In genomic region chr18:12497296-12497695, GRCh38 we compare ENCODE assay signal across 23 cellular contexts.
DNase-seq lines count a peak whose midpoint lies in the region; ATAC-seq, FAIRE-seq and TF ChIP-seq lines count a peak whose summit lies in the region.
"Had no signal": no experiment of that assay in that cellular context is flagged by ENCODE, and none has a peak within 500 bp of the region (broad histone marks: within the 10 kb centered on the region; RNA-seq: fewer than 3 reads in every experiment).

No MANE protein-coding gene starts in this region.

- no peaks in the 10 kb centered on the region for H3K9me2 ChIP-seq in OCI-LY7 (ENCODE audit: insufficient read depth, low read length)

- in situ Hi-C loops in HepG2 (cut with HindIII; ENCODE audit: extremely low pct_ligation_motif_present, low pct_unique_long_range_greater_than_20kb), result no loop called here

- H3K27ac Mint-ChIP-seq in neural crest cell (ENCODE audit: unreplicated experiment), result peak overlapping the region; percentile 71
- no peak overlapping the region for H3K27ac Mint-ChIP-seq in endodermal cell
- H3K27ac Mint-ChIP-seq: CD4-positive, alpha-beta T cell had no signal

- H3K27me3 ChIP-seq in HepG2 (ENCODE audit: control insufficient read depth in 1 of 2, insufficient read depth in 2 of 2, low read length in 2 of 2) (no peaks in the 10 kb centered on the region), right lobe of liver (no peaks in the 10 kb centered on the region), endodermal cell (ENCODE audit: control insufficient read depth, insufficient read depth, low read length, poor library complexity, severe bottlenecking) (no peaks in the 10 kb centered on the region)
- H3K27me3 ChIP-seq: MG63 had no signal

- H3K79me2 ChIP-seq in HepG2 (ENCODE audit: insufficient read depth, low read length), result no peaks in the 10 kb centered on the region
- H3K79me2 ChIP-seq in OCI-LY7 (ENCODE audit: insufficient read depth, low read depth, low read length), result no peaks in the 10 kb centered on the region

- no peaks in the 10 kb centered on the region for H3K9me3 ChIP-seq in HepG2 (ENCODE audit: low read length)
- no peaks in the 10 kb centered on the region for H3K9me3 ChIP-seq in right lobe of liver
- H3K9me3 ChIP-seq in OCI-LY7 (ENCODE audit: low read length), result no peaks in the 10 kb centered on the region
- no peaks in the 10 kb centered on the region for H3K9me3 ChIP-seq in endodermal cell (ENCODE audit: control insufficient read depth, low read length)
- H3K9me3 ChIP-seq: Caco-2, MG63 had no signal

- BruUV-seq in HepG2 (replicated peaks; lab: Mats Ljungman, UMichigan), result no TSS peak
- BruUV-seq in OCI-LY7 (replicated peaks; lab: Mats Ljungman, UMichigan), result no TSS peak

- TF ChIP-seq CTCF in HepG2 (CRISPR knock-in tag; IDR thresholded peaks at IDR 0.05), result no peak
- TF ChIP-seq CTCF in right lobe of liver (IDR thresholded peaks at IDR 0.05), result no peak
- TF ChIP-seq CTCF in neural crest cell (conservative IDR thresholded peaks at IDR 0.05), result no peak
- TF ChIP-seq CTCF in OCI-LY7 (conservative IDR thresholded peaks at IDR 0.05; ENCODE audit: low read length), result no peak
- TF ChIP-seq CTCF in endodermal cell (conservative IDR thresholded peaks at IDR 0.05), result no peak

- no peak for ATAC-seq in HepG2
- ATAC-seq in right lobe of liver, result no peak
- peak; percentile 80 for ATAC-seq in esophagus mucosa
- ATAC-seq: HCT116 had no signal

- H3K9ac ChIP-seq in HepG2 (ENCODE audit: insufficient read depth, low read depth, low read length), result no peak overlapping the region
- no peak overlapping the region for H3K9ac ChIP-seq in endodermal cell (ENCODE audit: extremely low read depth, low read length, poor library complexity, severe bottlenecking)
- H3K9ac ChIP-seq: GM23248 had no signal

- H3K36me3 ChIP-seq in HepG2 (replicated peaks in 1 of 2; ENCODE audit: control insufficient read depth in 1 of 2, insufficient read depth in 2 of 2, low read length in 2 of 2) (peaks cover 3 to 6% of the 10 kb centered on the region in 2 experiments; a peak in 3 of 5 replicates), right lobe of liver (no peaks in the 10 kb centered on the region), OCI-LY7 (ENCODE audit: insufficient read depth, low read length) (no peaks in the 10 kb centered on the region), endodermal cell (ENCODE audit: control insufficient read depth, insufficient read depth, low read length) (peaks cover 15% of the 10 kb centered on the region)

- H3K4me2 ChIP-seq in HepG2 (ENCODE audit: low read depth, low read length) (no peak overlapping the region), OCI-LY7 (ENCODE audit: low read length) (no peak overlapping the region)

- H3K4me3 Mint-ChIP-seq in neural crest cell, result no peak overlapping the region
- H3K4me3 Mint-ChIP-seq in endodermal cell, result no peak overlapping the region
- H3K4me3 Mint-ChIP-seq: CD4-positive, alpha-beta T cell had no signal

- WGBS in HepG2 (ENCODE audit: low lambda C conversion rate), result 92% methylated on average over 2 of the region's 2 CpGs
- WGBS in right lobe of liver (ENCODE audit: insufficient coverage, low coverage, low lambda C conversion rate, missing lambda C conversion rate), result 61% methylated on average over 2 of the region's 2 CpGs
- 82% methylated on average over 1 of the region's 2 CpGs; no CpG with 5 or more reads in 1 of the 2 experiments for WGBS in endodermal cell (ENCODE audit: insufficient coverage in 1 of 2, insufficient read length in 1 of 2), 2 experiments

- DNase-seq in HepG2 (ENCODE audit: low spot score), result no peak
- no peak for DNase-seq in right lobe of liver
- DNase-seq in neural crest cell (ENCODE audit: low read depth, low spot score), result no peak
- no peak for DNase-seq in OCI-LY7 (ENCODE audit: low spot score)
- DNase-seq in frontal cortex (ENCODE audit: low spot score in 2 of 2), result no peak
- DNase-seq in endodermal cell, result no peak
- DNase-seq in stimulated activated CD8-positive, alpha-beta memory T cell treated with anti-CD3 and anti-CD28 coated beads, Interleukin-4, amount 100 ng/mL, for 48 hours, result no peak
- DNase-seq: Caco-2; CD4-positive, alpha-beta T cell; GF-D8; GM23248; MG63; NCI-H1092 treated with DMSO at 0.1 percent for 48 hours; NCI-H146; NCI-H2029 treated with DMSO at 0.1 percent for 48 hours; NCI-H2171; NCI-H446 treated with DMSO at 0.1 percent for 48 hours; SHP77 had no signal

- no peak for TF ChIP-seq RAD21 in HepG2 (CRISPR knock-in tag; IDR thresholded peaks at IDR 0.05)

- H3K27me3 Mint-ChIP-seq in neural crest cell (ENCODE audit: low read depth) (no peaks in the 10 kb centered on the region), endodermal cell (ENCODE audit: insufficient read depth) (no peaks in the 10 kb centered on the region)
- H3K27me3 Mint-ChIP-seq: CD4-positive, alpha-beta T cell had no signal

- no peak for TF ChIP-seq POLR2A in HepG2 (IDR thresholded peaks at IDR 0.05; ENCODE audit: insufficient read depth in 1 of 2, low read depth in 2 of 2, low read length in 2 of 2)
- no peak for TF ChIP-seq POLR2A in right lobe of liver (IDR thresholded peaks at IDR 0.05)

- H2AFZ ChIP-seq in HepG2 (ENCODE audit: low read length), result no peak overlapping the region
- no peak overlapping the region for H2AFZ ChIP-seq in OCI-LY7 (ENCODE audit: low read length)
- H2AFZ ChIP-seq: GM23248 had no signal

- H3K27ac ChIP-seq in HepG2 (ENCODE audit: extremely low read length, insufficient read depth, low read length) (no peak overlapping the region), right lobe of liver (no peak overlapping the region), OCI-LY7 (ENCODE audit: low read depth, low read length, poor library complexity, severe bottlenecking) (no peak overlapping the region), endodermal cell (ENCODE audit: low read depth, low read length) (no peak overlapping the region)
- H3K27ac ChIP-seq: GM23248, SK-N-MC had no signal

- intact Hi-C loops in HepG2 (cut with micrococcal nuclease; ENCODE audit: unreplicated experiment), result no loop called here
- intact Hi-C loops in right lobe of liver (cut with DNase I), result no loop called here
- intact Hi-C loops in OCI-LY7 (cut with micrococcal nuclease; ENCODE audit: unreplicated experiment), result no loop called here

- no peak for FAIRE-seq in HepG2 (lab: Jason Lieb, UNC)
- no peak for FAIRE-seq in frontal cortex (lab: Jason Lieb, UNC)
- FAIRE-seq: A204.1, GM19239 had no signal

- H4K20me1 ChIP-seq in HepG2 (ENCODE audit: insufficient read depth, low read length), result no peaks in the 10 kb centered on the region
- no peaks in the 10 kb centered on the region for H4K20me1 ChIP-seq in OCI-LY7 (ENCODE audit: insufficient read depth, low read length)

- CTCF ChIA-PET in HepG2 (lab: Yijun Ruan, JAX; ENCODE audit: low intra/inter-chr PET ratio, low total read pairs), result no interaction called here
- CTCF ChIA-PET in OCI-LY7 (lab: Charles Lee; ENCODE audit: unreplicated experiment), result no interaction called here

- no peak for TF ChIP-seq EP300 in HepG2 (IDR thresholded peaks at IDR 0.05; ENCODE audit: low read depth in 2 of 2, low read length in 2 of 2)
- no peak for TF ChIP-seq EP300 in HepG2 (CRISPR knock-in tag; IDR thresholded peaks at IDR 0.05; ENCODE audit: borderline replicate concordance)

- H3K9me3 Mint-ChIP-seq in neural crest cell, result no peaks in the 10 kb centered on the region
- no peaks in the 10 kb centered on the region for H3K9me3 Mint-ChIP-seq in endodermal cell
- H3K9me3 Mint-ChIP-seq: CD4-positive, alpha-beta T cell had no signal

- H3K36me3 Mint-ChIP-seq in neural crest cell (ENCODE audit: low read depth) (peaks cover 9% of the 10 kb centered on the region), endodermal cell (ENCODE audit: low read depth) (peaks cover 16% of the 10 kb centered on the region)

- H3K4me1 Mint-ChIP-seq in neural crest cell (no peaks in the 10 kb centered on the region), endodermal cell (no peaks in the 10 kb centered on the region)

- H3K4me1 ChIP-seq in HepG2 (ENCODE audit: insufficient read depth, low read length) (0 out of 2 replicates have a peak, but pooled peaks cover 6% of the 10 kb centered on the region), right lobe of liver (no peaks in the 10 kb centered on the region), OCI-LY7 (ENCODE audit: insufficient read depth, low read length, poor library complexity, severe bottlenecking) (no peaks in the 10 kb centered on the region), endodermal cell (ENCODE audit: control insufficient read depth, insufficient read depth, low read length) (no peaks in the 10 kb centered on the region)
- H3K4me1 ChIP-seq: Caco-2 had no signal

- POLR2A ChIA-PET in HepG2 (lab: Yijun Ruan, JAX), result no interaction called here
- POLR2A ChIA-PET in OCI-LY7 (lab: Charles Lee), result no interaction called here

- H3K4me3 ChIP-seq in HepG2 (replicated peaks in 1 of 3; ENCODE audit: insufficient read depth in 1 of 3, low read depth in 2 of 3, low read length in 3 of 3) (no peak overlapping the region), right lobe of liver (no peak overlapping the region), OCI-LY7 (ENCODE audit: low read depth, low read length, poor library complexity, severe bottlenecking) (no peak overlapping the region), endodermal cell (ENCODE audit: low read length) (no peak overlapping the region)
- H3K4me3 ChIP-seq: GM23248, MG63, SK-N-MC had no signal

TF ChIP-seq in HepG2, 621 proteins besides CTCF, POLR2A, EP300 and RAD21:
- TF ChIP-seq RELA (CRISPR knock-in tag; IDR thresholded peaks at IDR 0.05) (no peak), ZNF263 (CRISPR knock-in tag; IDR thresholded peaks at IDR 0.05) (0 out of 2 replicates have a peak, but pooled peaks have one; percentile 17)
